27 cellular contexts compared by ENCODE assay signal in genomic region chr16:55686671-55687070, GRCh38. TPM values are rescaled to one million over a fixed set of nuclear protein-coding genes. Genes with fewer than 3 reads are reported as not detected.
"Had no signal": no experiment of that assay in that cellular context is flagged by ENCODE, and none has a peak within 500 bp of the region (broad histone marks: within the 10 kb centered on the region; RNA-seq: fewer than 3 reads in every experiment).

No MANE protein-coding gene starts in this region.

- FAIRE-seq: urothelium cell line had no signal

- ATAC-seq: stimulated activated effector memory CD8-positive, alpha-beta T cell treated with anti-CD3 and anti-CD28 coated beads, Interleukin-12 subunit alpha, Interleukin-12 subunit beta, amount 100 ng/mL, for 72 hours; stimulated activated memory B cell treated with anti-CD40 and anti-IgM and Interleukin-4, amounts not matched to agents 10 μg/mL and 1 μg/mL and 100 μg/mL, for 72 hours; stimulated activated naive B cell treated with anti-CD40 and anti-IgM and Interleukin-4, amounts not matched to agents 10 μg/mL and 1 μg/mL and 100 μg/mL, for 72 hours; stimulated activated naive CD8-positive, alpha-beta T cell treated with anti-CD3 and anti-CD28 coated beads, Interleukin-15, amount 100 ng/mL, for 72 hours; stimulated activated naive CD8-positive, alpha-beta T cell treated with anti-CD3 and anti-CD28 coated beads, Interleukin-15, Interleukin-2, amounts not matched to agents 100 U/mL and 50 U/mL, for 24 hours; upper lobe of right lung had no signal

- H3K4me3 ChIP-seq: stomach, suprapubic skin, testis, thoracic aorta, thyroid gland, tibial artery, tibial nerve, transverse colon, upper lobe of left lung, upper lobe of right lung, uterus, vagina had no signal

- H3K27me3 ChIP-seq: suprapubic skin, testis, thyroid gland, tibial nerve, transverse colon, upper lobe of left lung, upper lobe of right lung, uterus, vagina had no signal

- H3K4me1 ChIP-seq: stomach, suprapubic skin, testis, thyroid gland, tibial artery, tibial nerve, transverse colon, upper lobe of left lung, upper lobe of right lung, uterus, vagina had no signal

- DNase-seq: stimulated activated CD4-positive, alpha-beta T cell treated with anti-CD3 and anti-CD28 coated beads, Interleukin-2, amount 100 ng/mL, for 48 hours; stimulated activated CD4-positive, alpha-beta T cell treated with anti-CD3 and anti-CD28 coated beads, Interleukin-4, amount 100 ng/mL, for 1 hour; stimulated activated CD4-positive, alpha-beta T cell treated with anti-CD3 and anti-CD28 coated beads, Interleukin-4, amount 100 ng/mL, for 24 hours; stimulated activated CD4-positive, alpha-beta T cell treated with anti-CD3 and anti-CD28 coated beads, Interleukin-4, amount 100 ng/mL, for 4 hours; stimulated activated CD8-positive, alpha-beta memory T cell treated with anti-CD3 and anti-CD28 coated beads, Interleukin-4, amount 100 ng/mL, for 48 hours; stimulated activated naive B cell treated with anti-CD40 and anti-IgM and Interleukin-4, amounts not matched to agents 10 μg/mL and 1 μg/mL and 100 μg/mL, for 72 hours; stimulated activated naive CD4-positive, alpha-beta T cell; stimulated activated naive CD4-positive, alpha-beta T cell treated with Interleukin-2 at 50 U/mL for 16 hours; stimulated activated naive CD8-positive, alpha-beta T cell treated with anti-CD3 and anti-CD28 coated beads, Interleukin-15, amount 100 ng/mL, for 72 hours; stimulated activated naive CD8-positive, alpha-beta T cell treated with anti-CD3 and anti-CD28 coated beads, Interleukin-15, Interleukin-2, amounts not matched to agents 100 U/mL and 50 U/mL, for 24 hours; stomach; substantia nigra; testis; thyroid gland; tibial artery; transverse colon; trophoblast cell; upper lobe of left lung; upper lobe of right lung; uterus had no signal

- H3K27ac ChIP-seq: stomach, suprapubic skin, testis, thoracic aorta, thyroid gland, tibial artery, tibial nerve, transverse colon, upper lobe of left lung, upper lobe of right lung, uterus, vagina had no signal

- H3K36me3 ChIP-seq: stomach, suprapubic skin, thoracic aorta, thyroid gland, tibial artery, tibial nerve, transverse colon, upper lobe of left lung, upper lobe of right lung, uterus, vagina had no signal

- H3K9me3 ChIP-seq: suprapubic skin, testis, thoracic aorta, thyroid gland, transverse colon, upper lobe of right lung, uterus, vagina had no signal

RNA-seq across cellular contexts. Expression of gene SLC6A2, which starts 30.9 kb away (rescaled TPM):
- total RNA-seq: thyroid gland, upper lobe of right lung had no signal
